ENCODE assay signal across 9 cellular contexts in genomic region chr12:54368016-54368708, GRCh38. TPM values are rescaled to one million over a fixed set of nuclear protein-coding genes. Genes with fewer than 3 reads are reported as not detected.
DNase-seq lines count a peak whose midpoint lies in the region; ATAC-seq and TF ChIP-seq lines count a peak whose summit lies in the region.
"Had no signal": no experiment of that assay in that cellular context is flagged by ENCODE, and none has a peak within 500 bp of the region (broad histone marks: within the 10 kb centered on the region; RNA-seq: fewer than 3 reads in every experiment).

No MANE protein-coding gene starts in this region.

- no peaks in the 10 kb centered on the region for H3K79me2 ChIP-seq in OCI-LY3 (ENCODE audit: low read length)

- no peak for TF ChIP-seq POLR2A in heart left ventricle (IDR thresholded peaks at IDR 0.05)

- H3K27ac ChIP-seq in heart left ventricle (peak overlapping the region in 9 of 12 donors; percentile 4 to 83 (median 68)), OCI-LY3 (ENCODE audit: low read length) (no peak overlapping the region)

- peaks cover 39% of the 10 kb centered on the region for H3K4me1 Mint-ChIP-seq in type B pancreatic cell (ENCODE audit: unreplicated experiment)

- peak overlapping the region; percentile 73 for H3K4me3 Mint-ChIP-seq in type B pancreatic cell

- H3K27me3 Mint-ChIP-seq in type B pancreatic cell = peaks cover 20% of the 10 kb centered on the region

- peaks cover 4% of the 10 kb centered on the region for H3K36me3 Mint-ChIP-seq in type B pancreatic cell

- no peaks in the 10 kb centered on the region for H3K9me3 ChIP-seq in heart left ventricle
- no peaks in the 10 kb centered on the region for H3K9me3 ChIP-seq in OCI-LY3 (ENCODE audit: insufficient read depth, low read length)
- H3K9me3 ChIP-seq in iPS-15b (ENCODE audit: control insufficient read depth, insufficient read depth, low read length) = no peaks in the 10 kb centered on the region

- peak overlapping the region; percentile 66 for H3K27ac Mint-ChIP-seq in type B pancreatic cell

- H3K4me3 ChIP-seq in heart left ventricle = peak overlapping the region in 8 of 12 donors; percentile 32 to 62 (median 54)
- peak overlapping the region; percentile 74 for H3K4me3 ChIP-seq in OCI-LY3 (ENCODE audit: low read length)
- peak overlapping the region; percentile 60 for H3K4me3 ChIP-seq in iPS-15b (ENCODE audit: low read depth, low read length)

- H3K4me2 ChIP-seq in OCI-LY3 (ENCODE audit: low read length) = peak overlapping the region; percentile 100

- H4K20me1 ChIP-seq in OCI-LY3 (ENCODE audit: insufficient read depth, low read length) = no peaks in the 10 kb centered on the region

- TF ChIP-seq CTCF in heart left ventricle (IDR thresholded peaks at IDR 0.05) (no peak), OCI-LY3 (IDR thresholded peaks at IDR 0.05; ENCODE audit: low read depth, low read length) (no peak), type B pancreatic cell (conservative IDR thresholded peaks at IDR 0.05) (no peak)

- H3K4me1 ChIP-seq in heart left ventricle (peaks cover 0 to 71% (median 35%) of the 10 kb centered on the region in 12 donors), OCI-LY3 (ENCODE audit: low read length) (peaks cover 31% of the 10 kb centered on the region), iPS-15b (ENCODE audit: control insufficient read depth, insufficient read depth, low read length) (no peaks in the 10 kb centered on the region)

- H3K36me3 ChIP-seq in heart left ventricle (peaks cover 0 to 4% (median 0%) of the 10 kb centered on the region in 9 donors), OCI-LY3 (replicated peaks; ENCODE audit: low read depth, low read length) (no peaks in the 10 kb centered on the region), iPS-15b (ENCODE audit: control insufficient read depth, insufficient read depth, low read length) (peaks cover 4% of the 10 kb centered on the region)

- H3K27me3 ChIP-seq in heart left ventricle = no peaks in the 10 kb centered on the region
- no peaks in the 10 kb centered on the region for H3K27me3 ChIP-seq in OCI-LY3 (ENCODE audit: low read depth, low read length)
- peaks cover 32% of the 10 kb centered on the region for H3K27me3 ChIP-seq in iPS-15b (ENCODE audit: control insufficient read depth, insufficient read depth, low read length)

- ATAC-seq in heart left ventricle = no peak
- ATAC-seq in left cardiac atrium = no peak
- ATAC-seq in GM18519 (IDR thresholded peaks at IDR 0.05; ENCODE audit: low FRiP score, unreplicated experiment) = no peak

- H3K9me3 Mint-ChIP-seq in type B pancreatic cell = no peaks in the 10 kb centered on the region

- H3K9ac ChIP-seq in OCI-LY3 (ENCODE audit: low read length) (peak overlapping the region; percentile 76), iPS-15b (ENCODE audit: low read depth, low read length) (no peak overlapping the region)

- H2AFZ ChIP-seq in OCI-LY3 (ENCODE audit: low read depth, low read length) = peak overlapping the region; percentile 95

- DNase-seq in heart left ventricle (no peak), left cardiac atrium (no peak), type B pancreatic cell (ENCODE audit: extremely low spot score, unreplicated experiment) (no peak), C1 segment of cervical spinal cord (lab: John Stamatoyannopoulos, UW) (no peak), NCI-H2081 (lab: John Stamatoyannopoulos, UW) (no peak)

- intact Hi-C loops in heart left ventricle (cut with DNase I) = loop anchor here in 4 of 10 donors (5.0 to 10.0 kb wide), 4 partner anchors 41 to 151 kb away; partner anchors contain the start of gene COPZ1 (in 2 of the 4)
- intact Hi-C loops in left cardiac atrium (cut with DNase I) = loop anchor here (10.0 kb wide), 2 partner anchors 73 to 113 kb away; no protein-coding TSS in a partner anchor

- 21 to 40% (median 28%) methylated on average over 5 of the region's 5 CpGs for WGBS in heart left ventricle, 4 donors

RNA-seq across cellular contexts. Expression of gene GPR84, which starts 3.9 kb away (rescaled TPM):
- 1 to 10 TPM in 2 of 9 donors, under 1 TPM in 2, not detected in 5; 0.21 to 4.4 (median 0.94) TPM for total RNA-seq in heart left ventricle
- polyA plus RNA-seq in heart left ventricle = under 1 TPM in 1 of 2 donors, not detected in 1; 0.37 TPM
- total RNA-seq in left cardiac atrium = under 1 TPM; 0.29 to 0.55 TPM
- total RNA-seq in type B pancreatic cell (ENCODE audit: low replicate concordance) = not detected in 2 replicates
- total RNA-seq: bronchial epithelial cell had no signal

RNA-seq across cellular contexts. Expression of gene ZNF385A, which starts 16.4 kb away (rescaled TPM):
- total RNA-seq in heart left ventricle = 10 to 100 TPM in 4 of 9 donors, 1 to 10 TPM in 5; 3.6 to 22.7 (median 6.7) TPM
- polyA plus RNA-seq in heart left ventricle = 1 to 10 TPM; 5.3 TPM
- 10 to 100 TPM; 20.4 to 24.2 TPM for total RNA-seq in left cardiac atrium
- total RNA-seq in type B pancreatic cell (ENCODE audit: low replicate concordance) = 29.5 and 47.3 TPM in 2 replicates

RNA-seq across cellular contexts. Expression of gene COPZ1, which starts 43.2 kb away (rescaled TPM):
- total RNA-seq in heart left ventricle (100 to 1,000 TPM; 112 to 146 (median 125) TPM), left cardiac atrium (100 to 1,000 TPM; 118 to 131 TPM), type B pancreatic cell (ENCODE audit: low replicate concordance) (196 and 229 TPM in 2 replicates)
- 100 to 1,000 TPM in 1 of 2 donors, 10 to 100 TPM in 1; 77.3 to 142 TPM for polyA plus RNA-seq in heart left ventricle

RNA-seq across cellular contexts. Expression of gene ITGA5, which starts 50.9 kb away (rescaled TPM):
- 100 to 1,000 TPM in 2 of 9 donors, 10 to 100 TPM in 7; 41.6 to 128 (median 55.0) TPM for total RNA-seq in heart left ventricle
- 100 to 1,000 TPM in 1 of 2 donors, 10 to 100 TPM in 1; 33.2 to 301 TPM for polyA plus RNA-seq in heart left ventricle
- total RNA-seq in left cardiac atrium = 100 to 1,000 TPM in 1 of 2 donors, 10 to 100 TPM in 1; 45.7 to 133 TPM
- 2.5 and 25.9 TPM in 2 replicates for total RNA-seq in type B pancreatic cell (ENCODE audit: low replicate concordance)
